In the genomic region with DNA sequence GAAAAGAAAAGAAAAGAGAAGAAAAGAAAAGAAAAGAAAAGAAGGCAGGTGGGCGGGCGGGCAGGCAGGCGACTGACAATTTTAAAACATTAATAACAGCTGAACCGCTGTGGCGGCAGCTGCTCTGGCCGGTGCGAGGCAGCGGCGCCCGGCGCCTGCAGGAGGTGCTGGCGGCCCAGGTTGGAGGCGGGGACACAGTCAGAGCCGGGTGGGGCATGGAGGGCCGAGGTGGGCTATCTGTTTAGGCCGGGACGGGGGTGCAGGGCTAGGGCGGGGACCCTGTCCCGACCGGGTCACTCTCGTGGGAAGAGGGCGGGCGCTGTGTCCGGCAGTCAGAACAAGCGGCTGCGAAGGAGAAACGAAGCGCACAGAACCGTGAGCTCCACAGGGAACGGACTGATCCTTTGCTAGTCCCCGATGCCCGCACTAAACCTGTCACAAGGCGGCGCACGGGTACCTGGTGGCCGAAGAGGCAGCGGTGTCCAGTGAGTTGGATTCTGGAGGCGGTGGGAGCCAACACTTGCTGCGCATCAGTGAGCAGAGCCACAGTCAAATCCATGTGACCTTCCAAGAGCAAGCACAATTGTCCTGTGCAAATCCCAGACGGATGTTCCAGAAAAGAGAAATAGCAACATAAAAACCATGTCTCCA, we compare ENCODE assay signal across 8 cellular contexts. TPM values are rescaled to one million over a fixed set of nuclear protein-coding genes. Genes with fewer than 3 reads are reported as not detected.
DNase-seq lines count a peak whose midpoint lies in the region; TF ChIP-seq lines count a peak whose summit lies in the region.

No MANE protein-coding gene starts in this region.

- H3K36me3 ChIP-seq in GM06990 (ENCODE audit: control insufficient read depth, insufficient read depth, low read length) (no peaks in the 10 kb centered on the region), SJSA1 (no peaks in the 10 kb centered on the region), transverse colon (no peaks in the 10 kb centered on the region)

- H3K27ac ChIP-seq in SJSA1 (no peak overlapping the region), transverse colon (peak overlapping the region; percentile 69 to 75 (median 71))

- in situ Hi-C loops in transverse colon (cut with MboI; ENCODE audit: low pct_ligation_motif_present in 1 of 4, low pct_unique_long_range_greater_than_20kb in 1 of 4, low sequenced_read_pairs in 3 of 4): no loop called here

- DNase-seq in GM06990 (ENCODE audit: extremely low read depth, insufficient read length) (peak; percentile 75), HCEC 1CT (peak; percentile 51), LoVo (ENCODE audit: low spot score) (peak; percentile 82), SJSA1 (ENCODE audit: low read depth in 1 of 2, low spot score in 2 of 2) (peak; percentile 64 to 66), head of caudate nucleus (peak; percentile 54 to 88 (median 75)), occipital lobe (lab: John Stamatoyannopoulos, UW) (peak; percentile 76), transverse colon (peak; percentile 85)
- DNase-seq in activated naive CD8-positive, alpha-beta T cell treated with anti-CD3 and anti-CD28 coated beads for 36 hours: peak; percentile 69

- no peak overlapping the region for H3K27ac Mint-ChIP-seq in activated naive CD8-positive, alpha-beta T cell treated with anti-CD3 and anti-CD28 coated beads for 36 hours

- H3K36me3 Mint-ChIP-seq in activated naive CD8-positive, alpha-beta T cell treated with anti-CD3 and anti-CD28 coated beads for 36 hours: no peaks in the 10 kb centered on the region

- no peak for TF ChIP-seq EP300 in transverse colon (IDR thresholded peaks at IDR 0.05; ENCODE audit: low read depth)

- peaks cover 9% of the 10 kb centered on the region for H3K4me1 ChIP-seq in SJSA1 (replicated peaks)
- H3K4me1 ChIP-seq in transverse colon: peaks cover 0 to 20% (median 4%) of the 10 kb centered on the region in 4 donors

- intact Hi-C loops in head of caudate nucleus (cut with DNase I): no loop called here
- intact Hi-C loops in transverse colon (cut with DNase I; ENCODE audit: low total_unique reads): no loop called here

- H3K4me3 ChIP-seq in GM06990 (replicated peaks; ENCODE audit: low read depth, low read length): peak overlapping the region; percentile 69
- peak overlapping the region; percentile 50 for H3K4me3 ChIP-seq in SJSA1
- peak overlapping the region; percentile 37 to 66 (median 48) for H3K4me3 ChIP-seq in transverse colon

- H3K4me1 Mint-ChIP-seq in activated naive CD8-positive, alpha-beta T cell treated with anti-CD3 and anti-CD28 coated beads for 36 hours: peaks cover 6% of the 10 kb centered on the region

- 1% methylated on average over 12 to 32 of the region's 40 CpGs for WGBS in transverse colon (ENCODE audit: low coverage in 1 of 2), 2 donors

- H3K27me3 Mint-ChIP-seq in activated naive CD8-positive, alpha-beta T cell treated with anti-CD3 and anti-CD28 coated beads for 36 hours: peaks cover 56% of the 10 kb centered on the region

- H3K27me3 ChIP-seq in GM06990 (replicated peaks; ENCODE audit: control insufficient read depth, insufficient read depth, low read length) (no peaks in the 10 kb centered on the region), SJSA1 (replicated peaks) (peaks cover 13% of the 10 kb centered on the region; the same call in 1 of the 2 replicates), transverse colon (no peaks in the 10 kb centered on the region)

- TF ChIP-seq CTCF in GM06990 (IDR thresholded peaks at IDR 0.05; ENCODE audit: insufficient read depth, low read length, poor library complexity, severe bottlenecking) (peak; percentile 69), transverse colon (IDR thresholded peaks at IDR 0.05) (peak; percentile 59 to 87 (median 63))

- no peaks in the 10 kb centered on the region for H3K9me3 ChIP-seq in SJSA1 (replicated peaks)
- no peaks in the 10 kb centered on the region for H3K9me3 ChIP-seq in transverse colon

- H3K9me3 Mint-ChIP-seq in activated naive CD8-positive, alpha-beta T cell treated with anti-CD3 and anti-CD28 coated beads for 36 hours: peaks cover 3% of the 10 kb centered on the region

- TF ChIP-seq POLR2A in transverse colon (IDR thresholded peaks at IDR 0.05): no peak

- H3K4me3 Mint-ChIP-seq in activated naive CD8-positive, alpha-beta T cell treated with anti-CD3 and anti-CD28 coated beads for 36 hours: peak overlapping the region; percentile 70

RNA-seq across cellular contexts. Expression of gene ALDOB, which starts 13.6 kb away (rescaled TPM):
- not detected in 2 replicates for total RNA-seq in SJSA1 (2014; rRNA removed; shearing (Covaris generic))
- total RNA-seq in activated naive CD8-positive, alpha-beta T cell treated with anti-CD3 and anti-CD28 coated beads for 36 hours: not detected
- 0.16 TPM for total RNA-seq in occipital lobe
- 10 to 100 TPM in 2 of 4 donors, 1 to 10 TPM in 1, not detected in 1; 1.9 to 55.0 (median 20.1) TPM for total RNA-seq in transverse colon

RNA-seq across cellular contexts. Expression of gene ZNF189, which starts 50.5 kb away (rescaled TPM):
- 13.3 and 13.5 TPM in 2 replicates for total RNA-seq in SJSA1 (2014; rRNA removed; shearing (Covaris generic))
- total RNA-seq in activated naive CD8-positive, alpha-beta T cell treated with anti-CD3 and anti-CD28 coated beads for 36 hours: 1 to 10 TPM; 7.7 to 8.4 TPM
- total RNA-seq in occipital lobe: 56.5 TPM
- 10 to 100 TPM in 2 of 4 donors, 1 to 10 TPM in 2; 5.6 to 21.3 (median 13.4) TPM for total RNA-seq in transverse colon

RNA-seq across cellular contexts. Expression of gene MRPL50, which starts 50.8 kb away (rescaled TPM):
- 11.3 and 15.5 TPM in 2 replicates for total RNA-seq in SJSA1 (2014; rRNA removed; shearing (Covaris generic))
- 10 to 100 TPM; 17.3 to 19.4 TPM for total RNA-seq in activated naive CD8-positive, alpha-beta T cell treated with anti-CD3 and anti-CD28 coated beads for 36 hours
- total RNA-seq in occipital lobe (55.8 TPM), transverse colon (10 to 100 TPM in 1 of 4 donors, 1 to 10 TPM in 3; 3.4 to 16.1 (median 9.5) TPM)
